8 cellular contexts compared by ENCODE assay signal in genomic region chr21:44802396-44803153, GRCh38. TPM values are rescaled to one million over a fixed set of nuclear protein-coding genes. Genes with fewer than 3 reads are reported as not detected.
DNase-seq lines count a peak whose midpoint lies in the region; ATAC-seq and TF ChIP-seq lines count a peak whose summit lies in the region.

No MANE protein-coding gene starts in this region.

- H3K27ac Mint-ChIP-seq in endothelial cell (ENCODE audit: unreplicated experiment), result peak overlapping the region; percentile 25
- peak overlapping the region; percentile 15 for H3K27ac Mint-ChIP-seq in neural progenitor cell

- H3K9me3 Mint-ChIP-seq in endothelial cell (ENCODE audit: unreplicated experiment) (no peaks in the 10 kb centered on the region), neural progenitor cell (no peaks in the 10 kb centered on the region)

- no peak for TF ChIP-seq POLR2A in Peyer's patch (IDR thresholded peaks at IDR 0.05)

- H3K9me3 ChIP-seq in AG04450 (ENCODE audit: control insufficient read depth, insufficient read depth, low read length) (no peaks in the 10 kb centered on the region), Peyer's patch (no peaks in the 10 kb centered on the region), neural progenitor cell (ENCODE audit: low read depth) (no peaks in the 10 kb centered on the region)

- peaks cover 25% of the 10 kb centered on the region for H4K20me1 ChIP-seq in neural progenitor cell (ENCODE audit: low read depth)

- no peak overlapping the region for H2AFZ ChIP-seq in neural progenitor cell (replicated peaks)

- no peak for DNase-seq in AG04450 (ENCODE audit: low read depth, low spot score)
- no peak for DNase-seq in Peyer's patch
- no peak for DNase-seq in endothelial cell (ENCODE audit: low spot score)
- DNase-seq in neural progenitor cell (ENCODE audit: low spot score), result peak; percentile 72
- no peak for DNase-seq in occipital lobe (lab: John Stamatoyannopoulos, UW)
- DNase-seq in NCI-H1105 (lab: John Stamatoyannopoulos, UW), result no peak
- no peak for DNase-seq in hippocampal formation (lab: John Stamatoyannopoulos, UW)

- peak; percentile 11 for ATAC-seq in GM18909 (IDR thresholded peaks at IDR 0.05; ENCODE audit: poor library complexity, unreplicated experiment)

- H3K4me1 Mint-ChIP-seq in endothelial cell (ENCODE audit: unreplicated experiment) (peaks cover 21% of the 10 kb centered on the region), neural progenitor cell (peaks cover 27% of the 10 kb centered on the region)

- CTCF ChIA-PET in AG04450 (lab: Charles Lee), result interaction anchor here (1.9 kb wide), 1 partner anchor 9 kb away, joined by 10 read pairs; no protein-coding TSS in a partner anchor

- H3K27me3 ChIP-seq in AG04450 (ENCODE audit: control insufficient read depth, insufficient read depth, low read length) (no peaks in the 10 kb centered on the region), Peyer's patch (no peaks in the 10 kb centered on the region), neural progenitor cell (no peaks in the 10 kb centered on the region)

- H3K4me3 Mint-ChIP-seq in endothelial cell (ENCODE audit: unreplicated experiment) (peak overlapping the region; percentile 92), neural progenitor cell (peak overlapping the region; percentile 86)

- peaks cover 7% of the 10 kb centered on the region for H3K27me3 Mint-ChIP-seq in endothelial cell (ENCODE audit: unreplicated experiment)
- H3K27me3 Mint-ChIP-seq in neural progenitor cell (ENCODE audit: insufficient read depth, low read depth), result peaks cover 7% of the 10 kb centered on the region

- peaks cover 54% of the 10 kb centered on the region for H3K79me2 ChIP-seq in neural progenitor cell (ENCODE audit: low read depth)

- H3K36me3 ChIP-seq in Peyer's patch (peaks cover 0 to 34% (median 0%) of the 10 kb centered on the region in 3 donors), neural progenitor cell (peaks cover 10% of the 10 kb centered on the region)

- H3K4me3 ChIP-seq in AG04450 (ENCODE audit: low read depth, low read length) (peak overlapping the region; percentile 87), Peyer's patch (peak overlapping the region; percentile 81 to 99 (median 88)), neural progenitor cell (peak overlapping the region; percentile 90)

- POLR2A ChIA-PET in AG04450 (lab: Yijun Ruan, JAX), result interaction anchor here (0.6 to 1.9 kb wide), 7 partner anchors 9 to 130 kb away, joined by 3 to 7 read pairs (median 5); partner anchors contain the start of genes PTTG1IP and SUMO3

- H3K36me3 Mint-ChIP-seq in endothelial cell (ENCODE audit: low read depth, unreplicated experiment) (peaks cover 15% of the 10 kb centered on the region), neural progenitor cell (peaks cover 38% of the 10 kb centered on the region)

- H3F3A ChIP-seq in neural progenitor cell (ENCODE audit: low read depth), result peaks cover 28% of the 10 kb centered on the region

- peaks cover 0 to 27% (median 6%) of the 10 kb centered on the region in 4 donors for H3K4me1 ChIP-seq in Peyer's patch
- H3K4me1 ChIP-seq in neural progenitor cell, result peaks cover 19% of the 10 kb centered on the region

- H3K4me2 ChIP-seq in neural progenitor cell, result peak overlapping the region; percentile 98

- H3K27ac ChIP-seq in AG04450 (ENCODE audit: low read depth, low read length), result no peak overlapping the region
- peak overlapping the region; percentile 64 to 86 (median 69) for H3K27ac ChIP-seq in Peyer's patch
- no peak overlapping the region for H3K27ac ChIP-seq in neural progenitor cell

- H3K9ac ChIP-seq in neural progenitor cell, result peak overlapping the region; percentile 75

- no peak for TF ChIP-seq CTCF in AG04450 (IDR thresholded peaks at IDR 0.05; ENCODE audit: low read depth, low read length)
- no peak for TF ChIP-seq CTCF in Peyer's patch (IDR thresholded peaks at IDR 0.05)
- no peak for TF ChIP-seq CTCF in endothelial cell (IDR thresholded peaks at IDR 0.05; ENCODE audit: unreplicated experiment)
- TF ChIP-seq CTCF in neural progenitor cell (IDR thresholded peaks at IDR 0.05), result peak; percentile 9

RNA-seq across cellular contexts. Expression of gene UBE2G2, which starts 1.0 kb away (rescaled TPM):
- polyA plus RNA-seq in AG04450 (2011; rRNA removed), result 60.9 and 62.2 TPM in 2 replicates
- polyA minus RNA-seq in AG04450 (2011; rRNA and poly(A)+ RNA removed), result 49.0 and 49.2 TPM in 2 replicates
- total RNA-seq in Peyer's patch (100 to 1,000 TPM in 2 of 4 donors, 10 to 100 TPM in 2; 68.8 to 116 (median 95.1) TPM), endothelial cell (ENCODE audit: unreplicated experiment) (49.6 TPM), neural progenitor cell (ENCODE audit: low replicate concordance) (76.7 and 83.1 TPM in 2 replicates), occipital lobe (61.8 TPM)

RNA-seq across cellular contexts. Expression of gene SUMO3, which starts 15.3 kb away (rescaled TPM):
- polyA plus RNA-seq in AG04450 (2011; rRNA removed), result 113 and 134 TPM in 2 replicates
- 75.0 and 75.8 TPM in 2 replicates for polyA minus RNA-seq in AG04450 (2011; rRNA and poly(A)+ RNA removed)
- 10 to 100 TPM; 42.6 to 57.6 (median 49.8) TPM for total RNA-seq in Peyer's patch
- 69.0 TPM for total RNA-seq in endothelial cell (ENCODE audit: unreplicated experiment)
- 117 and 135 TPM in 2 replicates for total RNA-seq in neural progenitor cell (ENCODE audit: low replicate concordance)
- 46.3 TPM for total RNA-seq in occipital lobe

Comparison
In these comparisons a context has a peak if more than half of its experiments do, and no peak if none do; other contexts are left out.
1. H3K27ac ChIP-seq: peak in Peyer's patch (4 of 4); none in AG04450 (single experiment) and neural progenitor cell (single experiment).
2. Peak in every context shown above with its lines, with median percentiles within 50 percentile points of each other: H3K4me3 ChIP-seq.